In the genomic region with DNA sequence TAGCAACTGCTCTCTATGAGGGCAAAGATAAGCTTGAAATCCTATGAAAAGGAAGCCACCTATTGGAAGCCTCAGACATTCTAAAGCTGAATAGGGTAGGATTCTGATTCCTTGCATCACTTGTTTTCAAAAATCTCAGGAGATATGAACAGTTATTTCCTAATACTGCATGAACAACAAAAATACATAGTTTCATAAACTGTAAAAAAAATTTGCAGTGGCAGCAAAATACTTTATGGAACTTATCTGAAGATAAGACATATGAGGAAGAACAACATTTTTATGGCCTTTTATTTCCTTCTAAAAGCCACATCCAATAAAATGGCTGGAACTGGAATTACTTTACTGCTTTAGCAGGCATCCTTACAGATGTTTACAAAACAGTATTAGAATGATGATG, we compare ENCODE assay signal across 20 cellular contexts. TPM values are rescaled to one million over a fixed set of nuclear protein-coding genes. Genes with fewer than 3 reads are reported as not detected.
A peak's percentile ranks its signal among the peaks of the same experiment; 100 is the strongest.
DNase-seq lines count a peak whose midpoint lies in the region; ATAC-seq and TF ChIP-seq lines count a peak whose summit lies in the region.
"Had no signal": no experiment of that assay in that cellular context is flagged by ENCODE, and none has a peak within 500 bp of the region (broad histone marks: within the 10 kb centered on the region; RNA-seq: fewer than 3 reads in every experiment).

No MANE protein-coding gene starts in this region.

- no peaks in the 10 kb centered on the region for H3K9me3 ChIP-seq in PC-9 (ENCODE audit: insufficient read depth, low read depth)
- H3K9me3 ChIP-seq in mucosa of rectum (ENCODE audit: control insufficient read depth in 2 of 2, low read length in 2 of 2) = no peaks in the 10 kb centered on the region
- H3K9me3 ChIP-seq: lower lobe of right lung, stomach had no signal

- H3K27ac ChIP-seq in PC-9 = 0 out of 2 replicates have a peak overlapping the region, but pooled peaks have one; percentile 19
- peak overlapping the region; percentile 38 to 60 for H3K27ac ChIP-seq in mucosa of rectum (ENCODE audit: low read depth in 2 of 2, low read length in 2 of 2)
- H3K27ac ChIP-seq: lower lobe of right lung, stomach had no signal

- no TSS peak for BruUV-seq in PC-9 (replicated peaks; lab: Mats Ljungman, UMichigan)

- H4K20me1 ChIP-seq in PC-9 (ENCODE audit: insufficient read depth) = no peaks in the 10 kb centered on the region

- DNase-seq in AG08395 (ENCODE audit: low spot score) = peak; percentile 33
- no peak for DNase-seq in PC-9
- DNase-seq in fibroblast of gingiva (ENCODE audit: low read depth) = peak; percentile 21
- DNase-seq: activated B cell treated with CpG ODN at 0.5 μM for 24 hours; activated CD4-positive, alpha-beta memory T cell treated with anti-CD3 and anti-CD28 coated beads for 36 hours; activated effector memory CD4-positive, alpha-beta T cell treated with anti-CD3 and anti-CD28 coated beads, Interleukin-2, amount 50 U/mL, for 16 hours; dermis blood vessel endothelial cell; H9; hippocampal formation; Karpas-422; lower lobe of right lung; NCI-H187 treated with DMSO at 0.1 percent for 48 hours; nucleus accumbens; stomach; T-helper 9 cell had no signal

- H3K36me3 ChIP-seq in PC-9 (ENCODE audit: low read depth) (peaks cover 19% of the 10 kb centered on the region; the same call in 1 of the 2 replicates), mucosa of rectum (ENCODE audit: control insufficient read depth in 2 of 2, insufficient read depth in 2 of 2, low read length in 2 of 2) (peaks cover 3 to 15% of the 10 kb centered on the region in 2 donors)

- H3K4me2 ChIP-seq in PC-9 = no peak overlapping the region

- H3K9me2 ChIP-seq in PC-9 (ENCODE audit: insufficient read depth) = no peaks in the 10 kb centered on the region

- TF ChIP-seq CTCF in PC-9 (conservative IDR thresholded peaks at IDR 0.05) = no peak

- H3K9ac ChIP-seq in mucosa of rectum (ENCODE audit: low read depth in 1 of 2, low read length in 2 of 2) = no peak overlapping the region

- POLR2A ChIA-PET in PC-9 (lab: Charles Lee; ENCODE audit: unreplicated experiment) = no interaction called here

- no peak overlapping the region for H2AFZ ChIP-seq in PC-9

- no peaks in the 10 kb centered on the region for H3K27me3 ChIP-seq in PC-9 (ENCODE audit: insufficient read depth, low read depth)
- H3K27me3 ChIP-seq in mucosa of rectum (ENCODE audit: control insufficient read depth in 2 of 2, insufficient read depth in 2 of 2, low read length in 2 of 2) = no peaks in the 10 kb centered on the region
- H3K27me3 ChIP-seq: stomach had no signal

- intact Hi-C loops in PC-9 (cut with micrococcal nuclease; ENCODE audit: unreplicated experiment) = no loop called here

- no peak for ATAC-seq in HG02571 (IDR thresholded peaks at IDR 0.05; ENCODE audit: unreplicated experiment)
- ATAC-seq in GM19035 (IDR thresholded peaks at IDR 0.05; ENCODE audit: unreplicated experiment) = no peak
- ATAC-seq in GM21381 (IDR thresholded peaks at IDR 0.05; ENCODE audit: unreplicated experiment) = no peak
- no peak for ATAC-seq in GM19351 (IDR thresholded peaks at IDR 0.05; ENCODE audit: unreplicated experiment)
- ATAC-seq: lower lobe of right lung had no signal

- CTCF ChIA-PET in PC-9 (lab: Charles Lee) = no interaction called here

- H3K79me2 ChIP-seq in PC-9 (ENCODE audit: low read depth) = no peaks in the 10 kb centered on the region

- H3K4me3 ChIP-seq in PC-9 (no peak overlapping the region), mucosa of rectum (ENCODE audit: low read length in 2 of 2) (no peak overlapping the region)
- H3K4me3 ChIP-seq: lower lobe of right lung, stomach had no signal

- H3F3A ChIP-seq in PC-9 (ENCODE audit: insufficient read depth, low read depth) = peaks cover 17% of the 10 kb centered on the region

- H3K4me1 ChIP-seq in PC-9 (replicated peaks; ENCODE audit: insufficient read depth) = no peaks in the 10 kb centered on the region
- peaks cover 16 to 57% of the 10 kb centered on the region in 2 donors for H3K4me1 ChIP-seq in mucosa of rectum (ENCODE audit: control insufficient read depth in 2 of 2, insufficient read depth in 2 of 2, low read length in 2 of 2)
- H3K4me1 ChIP-seq: lower lobe of right lung had no signal

RNA-seq across cellular contexts. Expression of gene AP3S2, which starts 29.9 kb away (rescaled TPM):
- total RNA-seq in PC-9 (2021) = 49.3 and 57.6 TPM in 2 replicates

RNA-seq across cellular contexts. Expression of gene ARPIN, which starts 48.8 kb away (rescaled TPM):
- total RNA-seq in PC-9 (2021) = 28.6 and 30.4 TPM in 2 replicates
- total RNA-seq: activated B cell treated with CpG ODN at 0.5 μM for 24 hours had no signal

RNA-seq across cellular contexts. Expression of gene ANPEP, which starts 49.3 kb away (rescaled TPM):
- total RNA-seq in PC-9 (2021) = 172 and 175 TPM in 2 replicates

Comparison
In these comparisons a context has a peak if more than half of its experiments do, and no peak if none do; other contexts are left out.
1. DNase-seq: peak in AG08395 (single experiment) and fibroblast of gingiva (single experiment); none in PC-9 (0 of 2).